Comparison of ENCODE assay signal across 8 cellular contexts in genomic region chr11:61507962-61508824, GRCh38. TPM values are rescaled to one million over a fixed set of nuclear protein-coding genes. Genes with fewer than 3 reads are reported as not detected.
DNase-seq lines count a peak whose midpoint lies in the region; ATAC-seq, FAIRE-seq and TF ChIP-seq lines count a peak whose summit lies in the region.

Gene LRRC10B, plus strand, starts transcription at chr11:61508749. Its CDS starts 250 bp downstream, at chr11:61508999.

- H3K4me2 ChIP-seq in IMR-90 (ENCODE audit: low read depth, low read length) (peak within 1 kb of the TSS; percentile 65), H1 (ENCODE audit: insufficient read depth in 1 of 2, low read depth in 2 of 2, low read length in 2 of 2) (peak within 1 kb of the TSS; percentile 83 to 97), neuronal stem cell (ENCODE audit: insufficient read depth, low read length, poor library complexity, severe bottlenecking) (peak within 1 kb of the TSS; percentile 93)

- H3K27ac Mint-ChIP-seq in CD8-positive, alpha-beta T cell, result no peak within 1 kb of the TSS
- peak within 1 kb of the TSS; percentile 15 for H3K27ac Mint-ChIP-seq in T-helper 1 cell treated with Interleukin-12 subunit alpha and Interleukin-12 subunit beta and Interleukin-4 antibody, amounts not matched to agents 30 μg/mL and 1 μg/mL, for 36 hours

- in situ Hi-C loops in IMR-90 (cut with MboI; ENCODE audit: low sequenced_read_pairs), result no loop called here

- no peaks in the 10 kb centered on the region for H3K9me1 ChIP-seq in IMR-90 (ENCODE audit: insufficient read depth, low read length)

- 6% methylated on average over 28 of the region's 71 CpGs; no CpG with 5 or more reads in 1 of the 2 experiments for WGBS in IMR-90 (ENCODE audit: extremely low coverage in 2 of 2, insufficient read length in 1 of 2), 2 experiments
- WGBS in H1 (ENCODE audit: extremely low coverage in 1 of 2, insufficient coverage in 1 of 2, insufficient read length in 1 of 2, insufficient replicate concordance in 2 of 2, low coverage in 1 of 2, low lambda C conversion rate in 2 of 2, missing lambda C conversion rate in 1 of 2), 2 experiments, result 6% methylated on average over 35 of the region's 71 CpGs; no CpG with 5 or more reads in 1 of the 2 experiments
- WGBS in neuronal stem cell (ENCODE audit: extremely low coverage in 2 of 2, insufficient read length in 2 of 2, insufficient replicate concordance in 1 of 2), 2 donors, result no CpG with 5 or more reads among the region's 71 CpGs

- no peaks in the 10 kb centered on the region for H3K9me3 ChIP-seq in CD8-positive, alpha-beta T cell (ENCODE audit: low read length)
- H3K9me3 ChIP-seq in IMR-90 (ENCODE audit: control insufficient read depth, insufficient read depth, low read length) (no peaks in the 10 kb centered on the region; the same call in 1 of the 2 replicates), H1 (ENCODE audit: insufficient read depth in 2 of 2, low read depth in 1 of 2, low read length in 1 of 2) (no peaks in the 10 kb centered on the region), neuronal stem cell (replicated peaks in 1 of 2; ENCODE audit: control insufficient read depth in 2 of 2, insufficient read depth in 1 of 2, low read depth in 1 of 2, low read length in 2 of 2) (peaks cover 0 to 1% of the 10 kb centered on the region in 2 donors), uterus (no peaks in the 10 kb centered on the region)

- H4K20me1 ChIP-seq in IMR-90 (ENCODE audit: insufficient read depth, low read length), result no peaks in the 10 kb centered on the region
- peaks cover 0 to 1% of the 10 kb centered on the region in 2 experiments for H4K20me1 ChIP-seq in H1 (replicated peaks in 1 of 2; ENCODE audit: control insufficient read depth in 1 of 2, insufficient read depth in 2 of 2, low read length in 2 of 2)

- CTCF ChIA-PET in CD8-positive, alpha-beta T cell (lab: Charles Lee), result interaction anchor here (0.5 to 3.2 kb wide), 3 partner anchors 9 to 31 kb away, joined by 3 to 9 read pairs (median 7); no protein-coding TSS in a partner anchor
- CTCF ChIA-PET in IMR-90 (lab: Yijun Ruan, JAX) (interaction anchor here (0.6 to 1.4 kb wide), 3 partner anchors 9 to 106 kb away, joined by 3 to 5 read pairs (median 4); no protein-coding TSS in a partner anchor), H1 (lab: Charles Lee; ENCODE audit: partially characterized antibody) (interaction anchor here (0.8 to 40.4 kb wide), 16 partner anchors 8 to 149 kb away, joined by 3 to 2106 read pairs (median 6); a partner anchor contains a TSS)

- H3K4me3 Mint-ChIP-seq in CD8-positive, alpha-beta T cell, result peak within 1 kb of the TSS; percentile 67
- peak within 1 kb of the TSS; percentile 72 for H3K4me3 Mint-ChIP-seq in T-helper 1 cell treated with Interleukin-12 subunit alpha and Interleukin-12 subunit beta and Interleukin-4 antibody, amounts not matched to agents 30 μg/mL and 1 μg/mL, for 36 hours

- H3K14ac ChIP-seq in IMR-90 (replicated peaks; ENCODE audit: low read depth, low read length), result no peak within 1 kb of the TSS
- H3K14ac ChIP-seq in H1 (ENCODE audit: insufficient read length), result no peak within 1 kb of the TSS
- peak within 1 kb of the TSS; percentile 73 for H3K14ac ChIP-seq in neuronal stem cell (ENCODE audit: low read length)

- H4K8ac ChIP-seq in IMR-90 (ENCODE audit: low read depth in 2 of 2, low read length in 2 of 2) (no peak within 1 kb of the TSS), H1 (ENCODE audit: extremely low read depth, insufficient read depth, low read length) (peak within 1 kb of the TSS; percentile 51), neuronal stem cell (ENCODE audit: low read depth, low read length) (no peak within 1 kb of the TSS)

- H4K5ac ChIP-seq in IMR-90 (ENCODE audit: low read depth, low read length) (no peak within 1 kb of the TSS), H1 (ENCODE audit: insufficient read length, low read depth, low read length) (no peak within 1 kb of the TSS)

- H3K36me3 Mint-ChIP-seq in CD8-positive, alpha-beta T cell, result no peaks in the 10 kb centered on the region
- no peaks in the 10 kb centered on the region for H3K36me3 Mint-ChIP-seq in T-helper 1 cell treated with Interleukin-12 subunit alpha and Interleukin-12 subunit beta and Interleukin-4 antibody, amounts not matched to agents 30 μg/mL and 1 μg/mL, for 36 hours (ENCODE audit: low read depth)

- H2AFZ ChIP-seq in IMR-90 (replicated peaks; ENCODE audit: low read length, poor library complexity), result peak within 1 kb of the TSS; percentile 88
- peak within 1 kb of the TSS; percentile 69; the same call in 1 of the 2 replicates for H2AFZ ChIP-seq in H1 (ENCODE audit: low read length)
- H2AFZ ChIP-seq in neuronal stem cell (ENCODE audit: low read length), result peak within 1 kb of the TSS; percentile 96

- H2BK120ac ChIP-seq in IMR-90 (ENCODE audit: low read depth, low read length) (no peak within 1 kb of the TSS), H1 (replicated peaks; ENCODE audit: low read depth, low read length) (no peak within 1 kb of the TSS), neuronal stem cell (ENCODE audit: low read depth, low read length) (peak within 1 kb of the TSS; percentile 6)

- no peaks in the 10 kb centered on the region for H3K79me1 ChIP-seq in IMR-90 (ENCODE audit: low read depth in 1 of 2, low read length in 2 of 2)
- no peaks in the 10 kb centered on the region; the same call in 1 of the 2 replicates for H3K79me1 ChIP-seq in H1 (ENCODE audit: low read depth, low read length)
- no peaks in the 10 kb centered on the region for H3K79me1 ChIP-seq in neuronal stem cell (ENCODE audit: low read depth, low read length)

- H3K79me2 ChIP-seq in H1 (ENCODE audit: control insufficient read depth in 1 of 2, insufficient read depth in 2 of 2, low read length in 2 of 2), result no peaks in the 10 kb centered on the region

- intact Hi-C loops in CD8-positive, alpha-beta T cell (cut with DNase I, micrococcal nuclease), result no loop called here
- intact Hi-C loops in IMR-90 (cut with micrococcal nuclease), result no loop called here
- intact Hi-C loops in uterus (cut with DNase I; ENCODE audit: low total_unique reads), result no loop called here

- dilution Hi-C loops in IMR-90 (cut with HindIII; ENCODE audit: low sequenced_read_pairs, unreplicated experiment), result no loop called here

- H2BK5ac ChIP-seq in IMR-90 (ENCODE audit: low read depth, low read length, poor library complexity, severe bottlenecking), result no peak within 1 kb of the TSS
- H2BK5ac ChIP-seq in H1 (ENCODE audit: low read depth, low read length), result peak within 1 kb of the TSS; percentile 55; the same call in 1 of the 2 replicates
- peak within 1 kb of the TSS; percentile 46 for H2BK5ac ChIP-seq in neuronal stem cell (ENCODE audit: low read length)

- H3K27me3 ChIP-seq in CD8-positive, alpha-beta T cell (ENCODE audit: insufficient read depth, low read length), result peaks cover 25% of the 10 kb centered on the region
- H3K27me3 ChIP-seq in IMR-90 (ENCODE audit: control insufficient read depth, insufficient read depth, low read length) (peaks cover 75% of the 10 kb centered on the region), H1 (replicated peaks in 1 of 4; ENCODE audit: control insufficient read depth in 3 of 4, extremely low read depth in 1 of 4, insufficient read depth in 3 of 4, low read length in 3 of 4) (peaks cover 13 to 43% (median 40%) of the 10 kb centered on the region in 4 experiments), neuronal stem cell (ENCODE audit: control insufficient read depth in 3 of 3, insufficient read depth in 3 of 3, low read depth in 1 of 3, low read length in 3 of 3) (peaks cover 0 to 33% (median 26%) of the 10 kb centered on the region in 3 experiments), uterus (peaks cover 6 to 18% of the 10 kb centered on the region in 2 donors)

- ATAC-seq in CD8-positive, alpha-beta T cell, result peak; percentile 32
- ATAC-seq in IMR-90 (ENCODE audit: low read depth), result peak; percentile 16; the same call in 1 of the 2 replicates
- ATAC-seq in HG03025 (IDR thresholded peaks at IDR 0.05; ENCODE audit: low FRiP score, unreplicated experiment), result no peak

- no peak for TF ChIP-seq EP300 in H1 (IDR thresholded peaks at IDR 0.05; ENCODE audit: borderline replicate concordance in 1 of 2, low read depth in 2 of 2, low read length in 2 of 2)

- peaks cover 11% of the 10 kb centered on the region for H3K4me1 ChIP-seq in CD8-positive, alpha-beta T cell (ENCODE audit: insufficient read depth, low read length)
- H3K4me1 ChIP-seq in IMR-90 (ENCODE audit: control insufficient read depth, insufficient read depth, low read length) (no peaks in the 10 kb centered on the region), H1 (replicated peaks in 1 of 4; ENCODE audit: control insufficient read depth in 3 of 4, insufficient read depth in 4 of 4, low read length in 3 of 4) (peaks cover 4 to 31% (median 23%) of the 10 kb centered on the region in 4 experiments), neuronal stem cell (ENCODE audit: control insufficient read depth in 2 of 2, insufficient read depth in 1 of 2, low read depth in 1 of 2, low read length in 2 of 2) (peaks cover 15 to 49% of the 10 kb centered on the region in 2 donors), uterus (peaks cover 0 to 16% of the 10 kb centered on the region in 2 donors)

- H2AK5ac ChIP-seq in IMR-90 (ENCODE audit: low read depth, low read length) (no peak within 1 kb of the TSS), H1 (ENCODE audit: low read depth, low read length) (no peak within 1 kb of the TSS), neuronal stem cell (ENCODE audit: low read depth, low read length) (peak within 1 kb of the TSS; percentile 79)

- H2BK20ac ChIP-seq in IMR-90 (ENCODE audit: low read depth, low read length), result no peak within 1 kb of the TSS
- H2BK20ac ChIP-seq in H1 (ENCODE audit: low read length), result peak within 1 kb of the TSS; percentile 51; the same call in 1 of the 2 replicates

- H3K4me1 Mint-ChIP-seq in CD8-positive, alpha-beta T cell (ENCODE audit: low read depth), result peaks cover 6% of the 10 kb centered on the region
- H3K4me1 Mint-ChIP-seq in T-helper 1 cell treated with Interleukin-12 subunit alpha and Interleukin-12 subunit beta and Interleukin-4 antibody, amounts not matched to agents 30 μg/mL and 1 μg/mL, for 36 hours (ENCODE audit: low read depth), result peaks cover 4% of the 10 kb centered on the region

- H2BK15ac ChIP-seq in IMR-90 (ENCODE audit: low read depth, low read length) (no peak within 1 kb of the TSS), H1 (ENCODE audit: low read length) (peak within 1 kb of the TSS; percentile 76; the same call in 1 of the 2 replicates), neuronal stem cell (ENCODE audit: low read length) (no peak within 1 kb of the TSS)

- peak within 1 kb of the TSS; percentile 30 for H3K4me3 ChIP-seq in CD8-positive, alpha-beta T cell (ENCODE audit: low read depth, low read length)
- H3K4me3 ChIP-seq in IMR-90 (ENCODE audit: insufficient read depth, low read depth, low read length) (no peak within 1 kb of the TSS), H1 (ENCODE audit: extremely low read depth in 1 of 4, insufficient read depth in 2 of 4, low read depth in 3 of 4, low read length in 4 of 4) (peak within 1 kb of the TSS; percentile 39 to 70 (median 46)), neuronal stem cell (ENCODE audit: low read length in 2 of 2) (peak within 1 kb of the TSS; percentile 43 to 81), uterus (peak within 1 kb of the TSS in 1 of 2 donors; percentile 11)

- peaks cover 10% of the 10 kb centered on the region; the same call in 1 of the 2 replicates for H3K23me2 ChIP-seq in H1 (ENCODE audit: low read depth, low read length)

- POLR2A ChIA-PET in CD8-positive, alpha-beta T cell (lab: Charles Lee), result no interaction called here
- POLR2A ChIA-PET in IMR-90 (lab: Charles Lee; ENCODE audit: unreplicated experiment) (no interaction called here), H1 (lab: Charles Lee; ENCODE audit: partially characterized antibody) (interaction anchor here (0.9 to 5.1 kb wide), 8 partner anchors 8 to 79 kb away, joined by 3 to 24 read pairs (median 5); no protein-coding TSS in a partner anchor)

- no peak within 1 kb of the TSS for H3K27ac ChIP-seq in CD8-positive, alpha-beta T cell (ENCODE audit: low read depth, low read length)
- H3K27ac ChIP-seq in IMR-90 (ENCODE audit: insufficient read depth, low read length), result no peak within 1 kb of the TSS
- H3K27ac ChIP-seq in H1 (ENCODE audit: low read depth, low read length), result no peak within 1 kb of the TSS
- H3K27ac ChIP-seq in neuronal stem cell (replicated peaks; ENCODE audit: low read length), result no peak within 1 kb of the TSS
- peak within 1 kb of the TSS; percentile 61 to 62 for H3K27ac ChIP-seq in uterus

- BruUV-seq in IMR-90 (replicated peaks; lab: Mats Ljungman, UMichigan), result no TSS peak

- no peak for TF ChIP-seq RAD21 in IMR-90 (IDR thresholded peaks at IDR 0.05; ENCODE audit: low read length)
- no peak for TF ChIP-seq RAD21 in H1 (IDR thresholded peaks at IDR 0.05 in 1 of 2, conservative IDR thresholded peaks at IDR 0.05 in 1 of 2; ENCODE audit: low read depth in 2 of 2, low read length in 2 of 2)

- no peak within 1 kb of the TSS; the same call in 1 of the 2 replicates for H2BK12ac ChIP-seq in H1 (ENCODE audit: low read depth, low read length)
- H2BK12ac ChIP-seq in neuronal stem cell (ENCODE audit: low read length), result peak within 1 kb of the TSS; percentile 24

- no peak for TF ChIP-seq CTCF in CD8-positive, alpha-beta T cell (IDR thresholded peaks at IDR 0.05)
- TF ChIP-seq CTCF in IMR-90 (conservative IDR thresholded peaks at IDR 0.05; ENCODE audit: low read depth, low read length) (no peak), H1 (IDR thresholded peaks at IDR 0.05; ENCODE audit: control extremely low read depth in 1 of 3, insufficient read depth in 1 of 3, low read depth in 1 of 3, low read length in 3 of 3) (no peak), uterus (IDR thresholded peaks at IDR 0.05) (no peak)

- no peaks in the 10 kb centered on the region for H3K9me3 Mint-ChIP-seq in CD8-positive, alpha-beta T cell
- no peaks in the 10 kb centered on the region for H3K9me3 Mint-ChIP-seq in T-helper 1 cell treated with Interleukin-12 subunit alpha and Interleukin-12 subunit beta and Interleukin-4 antibody, amounts not matched to agents 30 μg/mL and 1 μg/mL, for 36 hours

- no peak within 1 kb of the TSS for H3K18ac ChIP-seq in IMR-90 (ENCODE audit: low read depth, low read length)
- peak within 1 kb of the TSS; percentile 84 for H3K18ac ChIP-seq in H1 (ENCODE audit: extremely low read depth, low read length)
- peak within 1 kb of the TSS; percentile 96 for H3K18ac ChIP-seq in neuronal stem cell (ENCODE audit: low read length)

- TF ChIP-seq POLR2A in IMR-90 (IDR thresholded peaks at IDR 0.05; ENCODE audit: low read depth, low read length), result no peak
- TF ChIP-seq POLR2A in H1 (IDR thresholded peaks at IDR 0.05; ENCODE audit: control extremely low read depth in 1 of 2, low read depth in 2 of 2, low read length in 2 of 2), result no peak
- peak in 1 of 2 donors; percentile 10 for TF ChIP-seq POLR2A in uterus (IDR thresholded peaks at IDR 0.05)

- H3K56ac ChIP-seq in IMR-90 (ENCODE audit: extremely low read depth, insufficient read depth, low read length) (no peak within 1 kb of the TSS), H1 (replicated peaks; ENCODE audit: insufficient read length, low read depth, low read length) (no peak within 1 kb of the TSS)

- H3K36me3 ChIP-seq in CD8-positive, alpha-beta T cell (ENCODE audit: insufficient read depth, low read length), result no peaks in the 10 kb centered on the region
- H3K36me3 ChIP-seq in IMR-90 (ENCODE audit: control insufficient read depth, insufficient read depth, low read length) (no peaks in the 10 kb centered on the region), H1 (ENCODE audit: control insufficient read depth in 2 of 4, insufficient read depth in 4 of 4, low read length in 3 of 4) (no peaks in the 10 kb centered on the region), neuronal stem cell (replicated peaks in 1 of 2; ENCODE audit: control insufficient read depth in 2 of 2, insufficient read depth in 2 of 2, low read length in 2 of 2) (no peaks in the 10 kb centered on the region), uterus (no peaks in the 10 kb centered on the region)

- H4K91ac ChIP-seq in IMR-90 (ENCODE audit: insufficient read depth, low read depth, low read length), result no peak within 1 kb of the TSS
- H4K91ac ChIP-seq in H1 (replicated peaks; ENCODE audit: insufficient read length, low read length), result no peak within 1 kb of the TSS
- H4K91ac ChIP-seq in neuronal stem cell (ENCODE audit: low read depth, low read length, poor library complexity), result no peak within 1 kb of the TSS

- no peak for FAIRE-seq in H1 (lab: Jason Lieb, UNC)

- DNase-seq in CD8-positive, alpha-beta T cell, result peak in 1 of 7 experiments; percentile 11
- no peak for DNase-seq in IMR-90
- peak in 1 of 2 experiments; percentile 89 for DNase-seq in H1 (ENCODE audit: low read depth in 1 of 2, low spot score in 2 of 2)
- peak; percentile 86 for DNase-seq in neuronal stem cell (ENCODE audit: low spot score)
- DNase-seq in uterus, result peak in 1 of 2 donors; percentile 30
- no peak for DNase-seq in T1000 (lab: John Stamatoyannopoulos, UW)

- peak within 1 kb of the TSS; percentile 50 for H2AK9ac ChIP-seq in IMR-90 (replicated peaks; ENCODE audit: low read depth, low read length, poor library complexity)

- H3K23ac ChIP-seq in IMR-90 (ENCODE audit: low read depth, low read length) (no peak within 1 kb of the TSS; the same call in 1 of the 2 replicates), H1 (ENCODE audit: insufficient read length) (no peak within 1 kb of the TSS), neuronal stem cell (ENCODE audit: low read depth, low read length, poor library complexity) (peak within 1 kb of the TSS; percentile 75)

- H3K27me3 Mint-ChIP-seq in CD8-positive, alpha-beta T cell (ENCODE audit: low read depth), result peaks cover 51% of the 10 kb centered on the region
- H3K27me3 Mint-ChIP-seq in T-helper 1 cell treated with Interleukin-12 subunit alpha and Interleukin-12 subunit beta and Interleukin-4 antibody, amounts not matched to agents 30 μg/mL and 1 μg/mL, for 36 hours (ENCODE audit: low read depth), result peaks cover 48% of the 10 kb centered on the region

- no peak within 1 kb of the TSS for H3K9ac ChIP-seq in IMR-90 (ENCODE audit: low read depth, low read length)
- H3K9ac ChIP-seq in H1 (replicated peaks in 1 of 4; ENCODE audit: extremely low read depth in 1 of 4, low read depth in 3 of 4, low read length in 3 of 4), result no peak within 1 kb of the TSS; a peak in 3 of 7 replicates
- peak within 1 kb of the TSS; percentile 81 for H3K9ac ChIP-seq in neuronal stem cell (ENCODE audit: low read depth, low read length, poor library complexity)

- H3K4ac ChIP-seq in IMR-90 (ENCODE audit: low read depth, low read length) (no peak within 1 kb of the TSS), H1 (replicated peaks; ENCODE audit: insufficient read length, low read depth, low read length) (peak within 1 kb of the TSS; percentile 23), neuronal stem cell (ENCODE audit: low read length) (no peak within 1 kb of the TSS)

RNA-seq across cellular contexts. Expression of gene LRRC10B, which starts in this region (rescaled TPM):
- not detected for total RNA-seq in CD8-positive, alpha-beta T cell
- total RNA-seq in IMR-90 (2012; rRNA removed), result not detected in 2 replicates
- not detected in 2 replicates for polyA plus RNA-seq in IMR-90 (2012; rRNA removed)
- 0.02 TPM in 1 of 2 replicates, not detected in the other for polyA plus RNA-seq in IMR-90 (2012; cell fraction: cytosol; rRNA removed)
- not detected in 2 replicates for polyA plus RNA-seq in IMR-90 (2012; cell fraction: nucleus; rRNA removed; ENCODE audit: low replicate concordance)
- 0.47 and 0.61 TPM in 2 replicates for total RNA-seq in H1 (2021; fragmentation: NEBNext Ultra II Directional; extraction: Animal tissue kit (Norgen Biotek cat#: 25700))
- 0.71 and 1.1 TPM in 2 replicates for polyA plus RNA-seq in H1 (2011; rRNA removed)
- polyA plus RNA-seq in H1 (2011; cell fraction: cytosol; rRNA removed), result 0.58 TPM
- polyA plus RNA-seq in H1 (2011; cell fraction: nucleus; rRNA removed), result 1.1 TPM
- polyA plus RNA-seq in H1 (2012, experiment 1 of 2), result 0.15 to 0.57 TPM (median 0.38 TPM) in 4 replicates
- polyA plus RNA-seq in H1 (2012, experiment 2 of 2), result 0.66 TPM
- 0.51 TPM for polyA plus RNA-seq in H1 (2013, experiment 1 of 2)
- 0.53 TPM for polyA plus RNA-seq in H1 (2013, experiment 2 of 2)
- polyA minus RNA-seq in H1 (2011; rRNA and poly(A)+ RNA removed), result 0.27 and 0.79 TPM in 2 replicates
- polyA minus RNA-seq in H1 (2011; cell fraction: cytosol; rRNA and poly(A)+ RNA removed), result not detected
- 1.2 TPM for polyA minus RNA-seq in H1 (2011; cell fraction: nucleus; rRNA and poly(A)+ RNA removed)
- polyA plus RNA-seq in neuronal stem cell (2013, experiment 1 of 2), result 1.5 TPM
- polyA plus RNA-seq in neuronal stem cell (2013, experiment 2 of 2), result 1.4 TPM
- total RNA-seq in uterus, result 10 to 100 TPM in 1 of 4 donors, 1 to 10 TPM in 2, under 1 TPM in 1; 0.59 to 39.7 (median 3.1) TPM

Comparison
In these comparisons a context has a peak if more than half of its experiments do, and no peak if none do; other contexts are left out.
1. Peak in ATAC-seq and H3K4me3 ChIP-seq in CD8-positive, alpha-beta T cell; RNA of the gene not detected or under 1 TPM.
2. Peak in ATAC-seq and H3K4me2 ChIP-seq in IMR-90; RNA of the gene not detected or under 1 TPM.
3. H3K27ac ChIP-seq: peak in uterus (2 of 2); none in CD8-positive, alpha-beta T cell (single experiment), IMR-90 (single experiment), H1 (single experiment) and neuronal stem cell (single experiment).
4. Peak in every context shown above with its lines, with median percentiles within 50 percentile points of each other: H2AFZ ChIP-seq and H3K4me2 ChIP-seq.